Comparison of ENCODE assay signal across 14 cellular contexts in genomic region chr6:11368760-11369159, GRCh38.
DNase-seq lines count a peak whose midpoint lies in the region; ATAC-seq, FAIRE-seq and TF ChIP-seq lines count a peak whose summit lies in the region.
"Had no signal": no experiment of that assay in that cellular context is flagged by ENCODE, and none has a peak within 500 bp of the region (broad histone marks: within the 10 kb centered on the region; RNA-seq: fewer than 3 reads in every experiment).

No MANE protein-coding gene starts in this region.

- H2BK120ac ChIP-seq in trophoblast cell (ENCODE audit: insufficient read depth, low read length, poor library complexity): no peak overlapping the region

- ATAC-seq in left cardiac atrium (no peak), HG03139 (IDR thresholded peaks at IDR 0.05; ENCODE audit: unreplicated experiment) (peak; percentile 32), GM18867 (IDR thresholded peaks at IDR 0.05; ENCODE audit: unreplicated experiment) (no peak)
- ATAC-seq: effector memory CD8-positive, alpha-beta T cell had no signal

- H3K18ac ChIP-seq in trophoblast cell (ENCODE audit: low read length): no peak overlapping the region

- intact Hi-C loops in left ventricle myocardium inferior (cut with micrococcal nuclease) (no loop called here), left cardiac atrium (cut with DNase I) (loop anchor here (10.0 kb wide), 2 partner anchors 46 to 134 kb away; partner anchors contain the start of gene NEDD9 (in 1 of the 2))

- H3K9ac ChIP-seq in subcutaneous abdominal adipose tissue (ENCODE audit: low read length in 5 of 5) (no peak overlapping the region), trophoblast cell (ENCODE audit: low read length) (no peak overlapping the region)

- H4K12ac ChIP-seq in trophoblast cell (ENCODE audit: low read depth, low read length): no peak overlapping the region

- no peaks in the 10 kb centered on the region for H3K79me2 ChIP-seq in trophoblast cell (ENCODE audit: control insufficient read depth, insufficient read depth, low read length, poor library complexity)

- H3K4me3 ChIP-seq in left ventricle myocardium inferior (no peak overlapping the region), bronchial epithelial cell (ENCODE audit: low read depth, low read length) (no peak overlapping the region), subcutaneous abdominal adipose tissue (ENCODE audit: low read depth in 1 of 5, low read length in 5 of 5) (no peak overlapping the region), trophoblast cell (ENCODE audit: low read depth, low read length) (no peak overlapping the region)
- H3K4me3 ChIP-seq: ovary had no signal

- no peak overlapping the region for H2BK5ac ChIP-seq in trophoblast cell (ENCODE audit: low read depth, low read length, poor library complexity)

- H3K9me3 ChIP-seq in left ventricle myocardium inferior (replicated peaks) (no peaks in the 10 kb centered on the region), subcutaneous abdominal adipose tissue (ENCODE audit: control insufficient read depth in 5 of 5, low read length in 5 of 5) (no peaks in the 10 kb centered on the region), trophoblast cell (ENCODE audit: insufficient read depth, low read depth, low read length) (peaks cover 3% of the 10 kb centered on the region)
- H3K9me3 ChIP-seq: ovary had no signal

- H3K4me1 ChIP-seq in left ventricle myocardium inferior (peaks cover 58% of the 10 kb centered on the region), subcutaneous abdominal adipose tissue (ENCODE audit: control insufficient read depth in 5 of 5, insufficient read depth in 5 of 5, low read length in 5 of 5) (peaks cover 5 to 50% (median 15%) of the 10 kb centered on the region in 5 donors), trophoblast cell (ENCODE audit: control insufficient read depth in 1 of 2, insufficient read depth in 2 of 2, low read length in 2 of 2) (no peaks in the 10 kb centered on the region)

- no peak overlapping the region for H2AFZ ChIP-seq in trophoblast cell (ENCODE audit: insufficient read depth, low read length, poor library complexity)

- H2BK12ac ChIP-seq in trophoblast cell (ENCODE audit: low read length): no peak overlapping the region

- no peak for TF ChIP-seq CTCF in left ventricle myocardium inferior (IDR thresholded peaks at IDR 0.05; ENCODE audit: borderline replicate concordance)
- TF ChIP-seq CTCF in bronchial epithelial cell (IDR thresholded peaks at IDR 0.05; ENCODE audit: insufficient read depth, low read length, severe bottlenecking): no peak

- H3K36me3 ChIP-seq in left ventricle myocardium inferior (no peaks in the 10 kb centered on the region), bronchial epithelial cell (ENCODE audit: control insufficient read depth, insufficient read depth, low read length) (no peaks in the 10 kb centered on the region), subcutaneous abdominal adipose tissue (ENCODE audit: control insufficient read depth in 5 of 5, insufficient read depth in 5 of 5, low read length in 5 of 5) (no peaks in the 10 kb centered on the region), trophoblast cell (ENCODE audit: control insufficient read depth in 1 of 2, insufficient read depth in 2 of 2, low read length in 2 of 2) (no peaks in the 10 kb centered on the region)
- H3K36me3 ChIP-seq: ovary had no signal

- H3K14ac ChIP-seq in trophoblast cell (ENCODE audit: low read length): no peak overlapping the region

- DNase-seq in left ventricle myocardium inferior (no peak), left cardiac atrium (no peak), bronchial epithelial cell (ENCODE audit: low read depth) (peak; percentile 97), trophoblast cell (no peak), G401 (ENCODE audit: low spot score) (no peak)
- DNase-seq: effector memory CD8-positive, alpha-beta T cell; IMR-90; NCI-H2171 treated with DMSO at 0.1 percent for 48 hours; ovary; T-cell had no signal

- no peaks in the 10 kb centered on the region for H3K79me1 ChIP-seq in trophoblast cell (ENCODE audit: low read length)

- no peak overlapping the region for H2AK5ac ChIP-seq in trophoblast cell (ENCODE audit: low read length)

- in situ Hi-C loops in G401 (cut with HindIII; ENCODE audit: low sequenced_read_pairs): no loop called here

- no peak overlapping the region for H3K23ac ChIP-seq in trophoblast cell (ENCODE audit: low read length)

- H3K27ac ChIP-seq in left ventricle myocardium inferior (replicated peaks) (peak overlapping the region; percentile 88), subcutaneous abdominal adipose tissue (ENCODE audit: low read depth, low read length) (peak overlapping the region; percentile 29), trophoblast cell (ENCODE audit: low read depth, low read length) (no peak overlapping the region)
- H3K27ac ChIP-seq: C4-2B, ovary had no signal

- WGBS in trophoblast cell (ENCODE audit: extremely low coverage, insufficient coverage, insufficient read length): no CpG with 5 or more reads among the region's 1 CpG

- H3K4ac ChIP-seq in trophoblast cell (ENCODE audit: low read depth, low read length): no peak overlapping the region

- FAIRE-seq in bronchial epithelial cell (lab: Jason Lieb, UNC): no peak

- no peak overlapping the region for H3K4me2 ChIP-seq in trophoblast cell (ENCODE audit: low read length)

- no peak overlapping the region for H4K8ac ChIP-seq in trophoblast cell (ENCODE audit: low read depth, low read length)

- H3K27me3 ChIP-seq in left ventricle myocardium inferior (ENCODE audit: low read depth) (no peaks in the 10 kb centered on the region), bronchial epithelial cell (ENCODE audit: control insufficient read depth, insufficient read depth, low read length) (no peaks in the 10 kb centered on the region), subcutaneous abdominal adipose tissue (ENCODE audit: control insufficient read depth in 5 of 5, insufficient read depth in 4 of 5, low read length in 5 of 5) (no peaks in the 10 kb centered on the region), trophoblast cell (ENCODE audit: insufficient read depth, low read length) (no peaks in the 10 kb centered on the region)
- H3K27me3 ChIP-seq: ovary had no signal

- no peak overlapping the region for H4K91ac ChIP-seq in trophoblast cell (ENCODE audit: low read depth, low read length)
